ENCODE assay signal across 5 cellular contexts in genomic region chr19:8900421-8900820, GRCh38.
"Had no signal": no experiment of that assay in that cellular context is flagged by ENCODE, and none has a peak within 500 bp of the region (broad histone marks: within the 10 kb centered on the region; RNA-seq: fewer than 3 reads in every experiment).

No MANE protein-coding gene starts in this region.

- H3K4me3 ChIP-seq: GM23338 had no signal

- ATAC-seq: GM23338, HepG2 had no signal

- H3K4me2 ChIP-seq: GM23338 had no signal

- H3K27ac ChIP-seq: HL-60 had no signal

- H2AFZ ChIP-seq: GM23338 had no signal

- DNase-seq: H9, HCEC 1CT had no signal
